Comparison of ENCODE assay signal across 21 cellular contexts in genomic region chr2:122471779-122472178, GRCh38.
"Had no signal": no experiment of that assay in that cellular context is flagged by ENCODE, and none has a peak within 500 bp of the region (broad histone marks: within the 10 kb centered on the region; RNA-seq: fewer than 3 reads in every experiment).

No MANE protein-coding gene starts in this region.

- H3K27ac ChIP-seq: coronary artery, dorsolateral prefrontal cortex, esophagus muscularis mucosa, foreskin keratinocyte, gastroesophageal sphincter, heart left ventricle, left lung, lower lobe of right lung had no signal

- H3K36me3 ChIP-seq: esophagus muscularis mucosa, gastroesophageal sphincter, heart left ventricle, left lung, lower lobe of right lung had no signal

- H3K4me1 ChIP-seq: esophagus muscularis mucosa, foreskin keratinocyte, gastroesophageal sphincter, heart left ventricle, left lung, lower lobe of right lung had no signal

- ATAC-seq: foreskin keratinocyte, gastroesophageal sphincter, heart left ventricle, left cardiac atrium, left lung, left ventricle myocardium superior, lower lobe of right lung, mucosa of descending colon had no signal

- H3K9me3 ChIP-seq: esophagus muscularis mucosa, gastroesophageal sphincter, heart left ventricle, left lung, lower lobe of right lung, mucosa of descending colon had no signal

- H3K27me3 ChIP-seq: dorsolateral prefrontal cortex, esophagus muscularis mucosa, foreskin keratinocyte, gastroesophageal sphincter, heart left ventricle, left lung had no signal

- FAIRE-seq: colon, endothelial cell of umbilical vein, frontal cortex, islet of Langerhans, keratinocyte had no signal

- DNase-seq: dermis blood vessel endothelial cell; dorsolateral prefrontal cortex; effector CD4-positive, alpha-beta T cell; effector memory CD4-positive, alpha-beta T cell; foreskin keratinocyte; heart left ventricle; hippocampal formation; left cardiac atrium; left lung; left ventricle myocardium superior; lower lobe of right lung; mesenchymal stem cell; mucosa of descending colon had no signal

- H3K4me3 ChIP-seq: coronary artery, dorsolateral prefrontal cortex, esophagus muscularis mucosa, gastroesophageal sphincter, heart left ventricle, left lung, lower lobe of right lung, mucosa of descending colon had no signal
